Comparison of ENCODE assay signal across 8 cellular contexts in the genomic region with DNA sequence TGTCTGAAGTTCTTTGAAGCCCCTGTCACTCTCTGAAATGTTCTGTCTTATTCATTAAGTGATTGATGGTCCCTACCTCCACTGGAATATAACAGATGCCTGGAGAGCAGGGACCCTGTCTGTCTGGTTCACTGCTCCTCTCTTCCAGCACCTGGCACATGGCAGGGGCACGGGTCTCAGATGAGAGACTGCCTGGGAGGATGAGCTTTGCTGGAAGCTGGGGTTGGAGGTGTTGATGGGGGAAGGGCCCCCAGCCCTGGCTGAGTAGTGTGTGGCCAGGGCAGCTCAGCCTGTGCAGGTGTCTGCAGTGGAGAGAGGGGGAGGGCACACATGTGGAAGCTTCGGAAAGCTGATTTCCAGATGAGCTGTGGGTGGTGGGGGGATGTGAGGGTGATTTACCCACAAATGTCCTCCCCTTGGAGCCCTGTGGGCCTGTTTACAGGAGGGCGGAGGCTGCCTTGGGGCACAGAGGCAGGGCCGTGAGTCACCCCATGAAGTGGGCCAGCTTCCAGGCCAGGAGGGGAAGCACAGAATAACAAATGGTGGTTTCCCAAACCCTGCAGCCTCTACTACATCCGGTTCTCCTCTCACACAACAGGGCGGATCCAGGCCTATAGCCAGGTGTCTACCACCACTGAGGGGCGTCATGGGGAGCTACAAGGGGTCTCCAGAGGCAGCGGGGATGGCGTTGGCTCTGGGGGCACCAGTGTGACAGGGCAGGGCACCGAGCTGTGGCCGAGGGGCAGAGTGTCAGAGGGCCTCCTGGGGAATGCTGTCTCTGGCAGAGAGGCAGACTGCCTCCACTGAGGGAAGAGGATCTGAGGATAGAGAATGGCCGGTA. TPM values are rescaled to one million over a fixed set of nuclear protein-coding genes. Genes with fewer than 3 reads are reported as not detected.
DNase-seq lines count a peak whose midpoint lies in the region; ATAC-seq and TF ChIP-seq lines count a peak whose summit lies in the region.

No MANE protein-coding gene starts in this region.

- H3K9me3 ChIP-seq in psoas muscle (no peaks in the 10 kb centered on the region), vagina (no peaks in the 10 kb centered on the region)

- WGBS in psoas muscle, 3 donors, result 40 to 53% (median 49%) methylated on average over 12 of the region's 12 CpGs

- H3K4me1 ChIP-seq in psoas muscle (peaks cover 37% of the 10 kb centered on the region), vagina (peaks cover 28% of the 10 kb centered on the region)

- H3K27ac ChIP-seq in psoas muscle (no peak overlapping the region), vagina (peak overlapping the region; percentile 72)

- peak; percentile 70 for DNase-seq in stimulated activated naive CD4-positive, alpha-beta T cell treated with Interleukin-2 at 50 U/mL for 16 hours (lab: John Stamatoyannopoulos, UW)
- no peak for DNase-seq in stimulated activated naive CD4-positive, alpha-beta T cell (lab: John Stamatoyannopoulos, UW)
- DNase-seq in NCI-H226 (peak; percentile 93), fibroblast of gingiva (ENCODE audit: low read depth) (peak; percentile 87), psoas muscle (peak; percentile 86 to 88), vagina (ENCODE audit: extremely low spot score in 2 of 2) (no peak)
- DNase-seq in activated CD8-positive, alpha-beta memory T cell treated with anti-CD3 and anti-CD28 coated beads, Interleukin-2, amount 50 U/mL, for 4 hours, result peak; percentile 43

- ATAC-seq in HG02870 (IDR thresholded peaks at IDR 0.05; ENCODE audit: unreplicated experiment) (peak; percentile 86), psoas muscle (peak; percentile 54 to 67 (median 62))

- H3K27me3 ChIP-seq in psoas muscle (ENCODE audit: insufficient read depth in 3 of 3, low read length in 2 of 3) (no peaks in the 10 kb centered on the region), vagina (no peaks in the 10 kb centered on the region)

- H3K36me3 ChIP-seq in psoas muscle (ENCODE audit: insufficient read depth in 1 of 2, low read depth in 1 of 2) (no peaks in the 10 kb centered on the region), vagina (no peaks in the 10 kb centered on the region)

- TF ChIP-seq POLR2A in vagina (IDR thresholded peaks at IDR 0.05), result no peak

- no peak for TF ChIP-seq CTCF in psoas muscle (IDR thresholded peaks at IDR 0.05)
- no peak for TF ChIP-seq CTCF in vagina (IDR thresholded peaks at IDR 0.05)

- no peak overlapping the region for H3K4me3 ChIP-seq in psoas muscle
- H3K4me3 ChIP-seq in vagina, result no peak overlapping the region

- intact Hi-C loops in psoas muscle (cut with DNase I), result no loop called here
- intact Hi-C loops in vagina (cut with DNase I), result no loop called here

RNA-seq across cellular contexts. Expression of a gene that starts 11.0 kb away (rescaled TPM):
- total RNA-seq in psoas muscle, result 1 to 10 TPM in 3 of 4 donors, under 1 TPM in 1; 0.39 to 3.9 (median 1.9) TPM
- polyA plus RNA-seq in psoas muscle, result 1 to 10 TPM in 2 of 3 donors, under 1 TPM in 1; 0.56 to 2.2 (median 1.6) TPM
- total RNA-seq in vagina, result 7.6 TPM

RNA-seq across cellular contexts. Expression of a gene that starts 30.5 kb away (rescaled TPM):
- total RNA-seq in psoas muscle (under 1 TPM in 1 of 4 donors, not detected in 3; 0.77 TPM), vagina (not detected)
- under 1 TPM in 2 of 3 donors, not detected in 1; 0.01 to 0.05 TPM for polyA plus RNA-seq in psoas muscle

RNA-seq across cellular contexts. Expression of a gene that starts 47.3 kb away (rescaled TPM):
- total RNA-seq in psoas muscle, result not detected
- under 1 TPM in 2 of 3 donors, not detected in 1; 0.03 to 0.14 TPM for polyA plus RNA-seq in psoas muscle
- total RNA-seq in vagina, result not detected

RNA-seq across cellular contexts. Expression of a gene that starts 52.2 kb away (rescaled TPM):
- 10 to 100 TPM in 1 of 4 donors, 1 to 10 TPM in 2, under 1 TPM in 1; 0.11 to 14.0 (median 2.9) TPM for total RNA-seq in psoas muscle
- under 1 TPM; 0.13 to 0.44 (median 0.24) TPM for polyA plus RNA-seq in psoas muscle
- 7.9 TPM for total RNA-seq in vagina

Comparison
In these comparisons a context has a peak if more than half of its experiments do, and no peak if none do; other contexts are left out.
1. DNase-seq: peak in stimulated activated naive CD4-positive, alpha-beta T cell treated with Interleukin-2 at 50 U/mL for 16 hours (single experiment), NCI-H226 (single experiment), activated CD8-positive, alpha-beta memory T cell treated with anti-CD3 and anti-CD28 coated beads, Interleukin-2, amount 50 U/mL, for 4 hours (single experiment), fibroblast of gingiva (single experiment) and psoas muscle (2 of 2); none in stimulated activated naive CD4-positive, alpha-beta T cell (0 of 6) and vagina (0 of 2).